In the genomic region with DNA sequence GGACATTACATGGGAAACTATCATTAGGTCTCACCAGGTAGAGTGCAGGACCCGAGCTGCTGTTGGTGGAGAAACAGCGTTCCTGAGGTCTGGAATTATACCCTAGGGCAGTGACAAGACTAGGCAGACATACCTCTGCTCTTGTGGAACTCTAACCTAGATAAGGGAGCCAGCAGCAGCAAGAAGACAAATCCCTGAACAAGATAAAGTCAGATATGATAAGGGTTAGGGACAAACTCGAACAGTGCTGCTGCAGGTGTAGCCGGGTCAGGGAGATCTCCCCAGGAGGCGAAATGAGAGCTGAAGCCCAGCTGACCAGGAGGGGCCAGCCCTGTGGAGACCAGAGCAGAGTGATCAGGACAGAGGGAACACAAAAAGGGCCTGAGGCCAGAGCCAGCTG, we compare ENCODE assay signal across 17 cellular contexts. TPM values are rescaled to one million over a fixed set of nuclear protein-coding genes. Genes with fewer than 3 reads are reported as not detected.
"Had no signal": no experiment of that assay in that cellular context is flagged by ENCODE, and none has a peak within 500 bp of the region (broad histone marks: within the 10 kb centered on the region; RNA-seq: fewer than 3 reads in every experiment).

No MANE protein-coding gene starts in this region.

- H3K4me1 ChIP-seq: heart right ventricle, lower lobe of right lung, pancreas, right atrium auricular region, stomach, thyroid gland had no signal

- DNase-seq: cerebellar nuclear complex; cortex of kidney; heart right ventricle; hippocampal formation; left ventricle myocardium superior; lower lobe of right lung; natural killer cell; pancreas; stimulated activated CD4-positive, alpha-beta T cell treated with anti-CD3 and anti-CD28 coated beads, Interleukin-12 subunit alpha, Interleukin-12 subunit beta, amount 100 ng/mL, for 4 hours; stimulated activated CD4-positive, alpha-beta T cell treated with anti-CD3 and anti-CD28 coated beads, Interleukin-4, amount 100 ng/mL, for 1 hour; stomach; thyroid gland had no signal

- H3K27me3 ChIP-seq: heart right ventricle, neutrophil, pancreas, right atrium auricular region, stomach, thyroid gland had no signal

- H3K4me2 ChIP-seq: smooth muscle cell had no signal

- H3K27me3 Mint-ChIP-seq: type B pancreatic cell had no signal

- H3K36me3 Mint-ChIP-seq: natural killer cell had no signal

- H3K4me3 ChIP-seq: heart right ventricle, lower lobe of right lung, pancreas, right atrium auricular region, smooth muscle cell, stomach, thyroid gland had no signal

- H3K36me3 ChIP-seq: heart right ventricle, lower lobe of right lung, neutrophil, pancreas, right atrium auricular region, stomach, thyroid gland had no signal

- H3K27ac ChIP-seq: heart right ventricle, lower lobe of right lung, neutrophil, pancreas, right atrium auricular region, stomach, thyroid gland had no signal

- H3K9me3 ChIP-seq: lower lobe of right lung, neutrophil, pancreas, thyroid gland had no signal

- H3K27ac Mint-ChIP-seq: type B pancreatic cell had no signal

- H3K4me3 Mint-ChIP-seq: natural killer cell, type B pancreatic cell had no signal

- ATAC-seq: heart right ventricle, left ventricle myocardium superior, lower lobe of right lung, pancreas, sciatic nerve had no signal

RNA-seq across cellular contexts. Expression of a gene that starts 35.0 kb away (rescaled TPM):
- total RNA-seq: left ventricle myocardium superior had no signal
- polyA plus RNA-seq: smooth muscle cell had no signal
